ENCODE assay signal across 4 cellular contexts in the genomic region with DNA sequence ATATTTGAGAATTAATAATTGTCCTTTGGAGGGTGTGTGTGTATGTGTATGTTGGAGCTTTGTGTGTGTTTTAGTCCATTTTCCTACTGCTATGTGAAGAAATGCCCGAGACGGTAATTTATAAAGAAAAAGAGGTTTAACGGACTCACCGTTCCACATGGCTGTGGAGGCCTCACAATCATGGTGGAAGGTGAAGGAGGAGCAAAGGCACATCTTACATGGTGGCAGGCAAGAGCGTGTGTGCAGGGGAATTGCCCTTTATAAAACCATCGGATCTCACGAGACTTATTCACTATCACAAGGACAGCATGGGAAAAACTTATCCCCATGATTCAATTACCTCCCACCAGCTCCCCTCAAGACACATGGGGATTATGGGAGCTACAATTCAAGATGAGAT. TPM values are rescaled to one million over a fixed set of nuclear protein-coding genes. Genes with fewer than 3 reads are reported as not detected.
"Had no signal": no experiment of that assay in that cellular context is flagged by ENCODE, and none has a peak within 500 bp of the region (broad histone marks: within the 10 kb centered on the region; RNA-seq: fewer than 3 reads in every experiment).

No MANE protein-coding gene starts in this region.

- H3K4me3 ChIP-seq: GM23338 had no signal

- DNase-seq: H9, HCEC 1CT, IMR-90 had no signal

- H3K4me3 Mint-ChIP-seq: GM23338, H9 had no signal

- H3K4me2 ChIP-seq: GM23338 had no signal

- ATAC-seq: GM23338 had no signal

- H3K4me1 Mint-ChIP-seq: GM23338 had no signal

- H3K27ac Mint-ChIP-seq: GM23338, H9 had no signal

- H2AFZ ChIP-seq: GM23338 had no signal

RNA-seq across cellular contexts. Expression of a gene that starts 44.1 kb away (rescaled TPM):
- total RNA-seq: IMR-90 had no signal
- polyA plus RNA-seq: IMR-90 had no signal
